In the genomic region with DNA sequence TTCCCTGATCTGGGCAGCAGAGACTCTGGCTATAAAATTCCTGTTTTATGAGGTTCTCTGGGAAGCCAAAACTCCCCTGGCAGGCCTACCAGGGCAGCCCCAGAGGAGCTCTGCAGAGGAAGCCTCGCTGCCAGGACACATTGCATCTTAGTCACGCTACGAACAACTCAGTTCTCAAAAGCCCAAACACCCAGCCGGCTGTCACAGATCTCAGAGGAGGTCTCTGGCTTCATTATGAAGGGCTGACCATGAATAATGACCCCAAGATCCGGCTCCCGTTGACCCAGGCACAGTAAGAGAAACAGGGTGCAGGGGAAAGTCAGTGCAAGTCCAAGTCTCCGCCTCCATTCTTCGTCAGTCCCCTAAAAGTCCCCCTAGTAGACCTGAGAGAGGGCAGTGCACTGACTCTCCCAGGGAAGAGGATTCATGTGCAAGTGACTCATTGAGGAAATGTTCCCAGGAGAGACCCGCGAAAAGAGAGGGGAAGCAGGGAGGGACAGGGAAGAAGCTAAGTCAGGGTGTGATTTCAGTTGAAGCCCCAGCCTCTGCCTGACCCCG, we compare ENCODE assay signal across 11 cellular contexts.
DNase-seq lines count a peak whose midpoint lies in the region; ATAC-seq and TF ChIP-seq lines count a peak whose summit lies in the region.
"Had no signal": no experiment of that assay in that cellular context is flagged by ENCODE, and none has a peak within 500 bp of the region (broad histone marks: within the 10 kb centered on the region; RNA-seq: fewer than 3 reads in every experiment).

No MANE protein-coding gene starts in this region.

- no peak overlapping the region for H3K23ac ChIP-seq in H9 (ENCODE audit: insufficient read length, low read depth, low read length)

- peaks cover 8% of the 10 kb centered on the region for H3K27me3 Mint-ChIP-seq in H9 (ENCODE audit: low read depth)
- peaks cover 7% of the 10 kb centered on the region for H3K27me3 Mint-ChIP-seq in osteocyte (ENCODE audit: unreplicated experiment)

- no peaks in the 10 kb centered on the region for H3K9me3 ChIP-seq in H9 (ENCODE audit: control insufficient read depth, low read depth, low read length)
- H3K9me3 ChIP-seq in colonic mucosa = no peaks in the 10 kb centered on the region
- H3K9me3 ChIP-seq in thoracic aorta = no peaks in the 10 kb centered on the region
- no peaks in the 10 kb centered on the region for H3K9me3 ChIP-seq in effector memory CD4-positive, alpha-beta T cell (ENCODE audit: control insufficient read depth, low read length)
- no peaks in the 10 kb centered on the region for H3K9me3 ChIP-seq in stomach

- H3K18ac ChIP-seq in H9 (ENCODE audit: insufficient read length, low read depth, low read length) = no peak overlapping the region

- no peak overlapping the region for H4K91ac ChIP-seq in H9 (ENCODE audit: insufficient read length, low read depth, low read length)

- H3K4me1 Mint-ChIP-seq in H9 (no peaks in the 10 kb centered on the region), osteocyte (ENCODE audit: unreplicated experiment) (peaks cover 22% of the 10 kb centered on the region)

- H3K36me3 Mint-ChIP-seq in H9 (ENCODE audit: insufficient read depth in 1 of 3, low read depth in 3 of 3) = no peaks in the 10 kb centered on the region; a peak in 1 of 7 replicates
- H3K36me3 Mint-ChIP-seq in osteocyte (ENCODE audit: unreplicated experiment) = no peaks in the 10 kb centered on the region
- H3K36me3 Mint-ChIP-seq: natural killer cell treated with Interleukin-12 subunit alpha and Interleukin-12 subunit beta and Interleukin-15 and Interleukin-18, amount 100 ng/mL, for 72 hours had no signal

- H3K27me3 ChIP-seq in H9 (ENCODE audit: insufficient read depth, low read length) (no peaks in the 10 kb centered on the region), colonic mucosa (no peaks in the 10 kb centered on the region), thoracic aorta (replicated peaks; ENCODE audit: insufficient read depth) (no peaks in the 10 kb centered on the region), stomach (peaks cover 0 to 23% (median 0%) of the 10 kb centered on the region in 3 donors)
- no peaks in the 10 kb centered on the region for H3K27me3 ChIP-seq in effector memory CD4-positive, alpha-beta T cell (replicated peaks; ENCODE audit: control insufficient read depth, insufficient read depth, low read length, poor library complexity, severe bottlenecking)

- H3K27ac Mint-ChIP-seq in H9 = peak overlapping the region in 2 of 3 experiments; percentile 25 to 59; a peak in 2 of 7 replicates
- H3K27ac Mint-ChIP-seq in osteocyte (ENCODE audit: unreplicated experiment) = no peak overlapping the region
- H3K27ac Mint-ChIP-seq: natural killer cell treated with Interleukin-12 subunit alpha and Interleukin-12 subunit beta and Interleukin-15 and Interleukin-18, amount 100 ng/mL, for 72 hours had no signal

- H4K5ac ChIP-seq in H9 (ENCODE audit: insufficient read length, low read depth, low read length) = no peak overlapping the region

- DNase-seq in H9 (peak; percentile 20), colonic mucosa (peak; percentile 29), left lobe of liver (ENCODE audit: low spot score) (peak; percentile 39), thoracic aorta (ENCODE audit: low spot score) (peak; percentile 35), osteocyte (ENCODE audit: extremely low spot score, unreplicated experiment) (no peak), NCI-H2196 (lab: John Stamatoyannopoulos, UW; ENCODE audit: unreplicated experiment) (no peak), stomach (no peak)
- no peak for DNase-seq in effector memory CD4-positive, alpha-beta T cell
- DNase-seq: Karpas-422, NCI-H226 had no signal

- no peak for TF ChIP-seq POLR2A in stomach (IDR thresholded peaks at IDR 0.05)

- H3K4me3 Mint-ChIP-seq in H9 (no peak overlapping the region), osteocyte (ENCODE audit: unreplicated experiment) (no peak overlapping the region)
- H3K4me3 Mint-ChIP-seq: natural killer cell treated with Interleukin-12 subunit alpha and Interleukin-12 subunit beta and Interleukin-15 and Interleukin-18, amount 100 ng/mL, for 72 hours had no signal

- no peak overlapping the region for H2BK5ac ChIP-seq in H9 (ENCODE audit: insufficient read length, low read length)

- no peak overlapping the region for H2BK20ac ChIP-seq in H9 (ENCODE audit: low read depth, low read length, poor library complexity, severe bottlenecking)

- WGBS in H9 (ENCODE audit: extremely low coverage, insufficient read length, low lambda C conversion rate) = no CpG with 5 or more reads among the region's 11 CpGs
- WGBS in stomach, 5 donors = 64 to 74% (median 69%) methylated on average over 11 of the region's 11 CpGs

- no peaks in the 10 kb centered on the region; a peak in 2 of 5 replicates for H3K9me3 Mint-ChIP-seq in H9
- no peaks in the 10 kb centered on the region for H3K9me3 Mint-ChIP-seq in osteocyte (ENCODE audit: unreplicated experiment)
- H3K9me3 Mint-ChIP-seq: natural killer cell treated with Interleukin-12 subunit alpha and Interleukin-12 subunit beta and Interleukin-15 and Interleukin-18, amount 100 ng/mL, for 72 hours had no signal

- H3T11ph ChIP-seq in H9 (ENCODE audit: low read length) = no peak overlapping the region

- no peak overlapping the region for H3K9ac ChIP-seq in H9 (ENCODE audit: extremely low read depth, insufficient read length, low read length)
- no peak overlapping the region for H3K9ac ChIP-seq in colonic mucosa (ENCODE audit: low read depth in 2 of 2, low read length in 2 of 2)

- TF ChIP-seq CTCF in H9 (conservative IDR thresholded peaks at IDR 0.05) (no peak), colonic mucosa (IDR thresholded peaks at IDR 0.05) (no peak), thoracic aorta (IDR thresholded peaks at IDR 0.05) (no peak), osteocyte (IDR thresholded peaks at IDR 0.05) (no peak), stomach (IDR thresholded peaks at IDR 0.05) (no peak)

- ATAC-seq in left lobe of liver (no peak), thoracic aorta (ENCODE audit: insufficient number of reproducible peaks, low FRiP score, low read depth) (no peak)
- ATAC-seq: natural killer cell treated with Interleukin-12 subunit alpha and Interleukin-12 subunit beta and Interleukin-15 and Interleukin-18, amount 100 ng/mL, for 72 hours had no signal

- H2BK120ac ChIP-seq in H9 (ENCODE audit: low read depth, low read length, poor library complexity, severe bottlenecking) = no peak overlapping the region

- no peak overlapping the region for H2AFZ ChIP-seq in H9 (ENCODE audit: low read length)

- H2AK5ac ChIP-seq in H9 (ENCODE audit: insufficient read length, low read length) = no peak overlapping the region

- no peaks in the 10 kb centered on the region for H3K23me2 ChIP-seq in H9 (ENCODE audit: insufficient read length, low read depth, low read length, poor library complexity, severe bottlenecking)

- H3K79me2 ChIP-seq in H9 (ENCODE audit: insufficient read depth, low read length) = no peaks in the 10 kb centered on the region

- no peak overlapping the region for H3K4me2 ChIP-seq in H9 (ENCODE audit: insufficient read depth, insufficient read length, low read length)

- intact Hi-C loops in colonic mucosa (cut with DNase I) (no loop called here), stomach (cut with DNase I; ENCODE audit: low total_unique reads) (no loop called here)

- H3K4me1 ChIP-seq in H9 (ENCODE audit: insufficient read depth, low read length) (no peaks in the 10 kb centered on the region), colonic mucosa (no peaks in the 10 kb centered on the region), thoracic aorta (ENCODE audit: control insufficient read depth in 1 of 2, low read depth in 2 of 2) (peaks cover 11 to 33% of the 10 kb centered on the region in 2 donors), stomach (no peaks in the 10 kb centered on the region)
- no peaks in the 10 kb centered on the region for H3K4me1 ChIP-seq in effector memory CD4-positive, alpha-beta T cell (ENCODE audit: control insufficient read depth, insufficient read depth, low read length, poor library complexity, severe bottlenecking)

- no peaks in the 10 kb centered on the region for H4K20me1 ChIP-seq in H9 (ENCODE audit: control insufficient read depth, insufficient read depth, insufficient read length)

- H2BK12ac ChIP-seq in H9 (ENCODE audit: insufficient read length, low read depth, low read length) = no peak overlapping the region

- no peak overlapping the region for H3K4me3 ChIP-seq in colonic mucosa
- H3K4me3 ChIP-seq in thoracic aorta = no peak overlapping the region
- H3K4me3 ChIP-seq in effector memory CD4-positive, alpha-beta T cell (ENCODE audit: insufficient read depth, low read depth, low read length, poor library complexity, severe bottlenecking) = no peak overlapping the region
- H3K4me3 ChIP-seq in stomach = no peak overlapping the region

- H3K56ac ChIP-seq in H9 (ENCODE audit: insufficient read length, low read depth, low read length) = no peak overlapping the region

- no peak overlapping the region for H3K14ac ChIP-seq in H9 (ENCODE audit: insufficient read depth, low read length)

- H3K36me3 ChIP-seq in colonic mucosa = no peaks in the 10 kb centered on the region
- no peaks in the 10 kb centered on the region for H3K36me3 ChIP-seq in thoracic aorta
- H3K36me3 ChIP-seq in effector memory CD4-positive, alpha-beta T cell (ENCODE audit: control insufficient read depth, insufficient read depth, low read length) = no peaks in the 10 kb centered on the region
- no peaks in the 10 kb centered on the region for H3K36me3 ChIP-seq in stomach

- TF ChIP-seq EP300 in stomach (IDR thresholded peaks at IDR 0.05) = no peak

- H4K8ac ChIP-seq in H9 (replicated peaks; ENCODE audit: insufficient read length, low read depth, low read length) = no peak overlapping the region

- H3K79me1 ChIP-seq in H9 (ENCODE audit: insufficient read depth, low read depth, low read length, poor library complexity, severe bottlenecking) = no peaks in the 10 kb centered on the region

- no peak overlapping the region for H3K4ac ChIP-seq in H9 (ENCODE audit: low read depth, low read length)

- H2BK15ac ChIP-seq in H9 (ENCODE audit: low read depth, low read length) = no peak overlapping the region

- H3K27ac ChIP-seq in H9 (ENCODE audit: insufficient read length, low read depth, low read length) (no peak overlapping the region), colonic mucosa (no peak overlapping the region), thoracic aorta (peak overlapping the region; percentile 15 to 55), stomach (peak overlapping the region in 1 of 5 donors; percentile 25)
- no peak overlapping the region for H3K27ac ChIP-seq in effector memory CD4-positive, alpha-beta T cell (ENCODE audit: insufficient read depth, low read length, poor library complexity, severe bottlenecking)

Comparison
In these comparisons a context has a peak if more than half of its experiments do, and no peak if none do; other contexts are left out.
1. DNase-seq: peak in H9 (single experiment), colonic mucosa (single experiment), left lobe of liver (single experiment) and thoracic aorta (single experiment); none in osteocyte (single experiment), NCI-H2196 (single experiment), effector memory CD4-positive, alpha-beta T cell (0 of 3) and stomach (single experiment).
2. H3K27ac ChIP-seq: peak in thoracic aorta (2 of 2); none in H9 (single experiment), colonic mucosa (single experiment) and effector memory CD4-positive, alpha-beta T cell (single experiment).